Comparison of ENCODE assay signal across 8 cellular contexts in the genomic region with DNA sequence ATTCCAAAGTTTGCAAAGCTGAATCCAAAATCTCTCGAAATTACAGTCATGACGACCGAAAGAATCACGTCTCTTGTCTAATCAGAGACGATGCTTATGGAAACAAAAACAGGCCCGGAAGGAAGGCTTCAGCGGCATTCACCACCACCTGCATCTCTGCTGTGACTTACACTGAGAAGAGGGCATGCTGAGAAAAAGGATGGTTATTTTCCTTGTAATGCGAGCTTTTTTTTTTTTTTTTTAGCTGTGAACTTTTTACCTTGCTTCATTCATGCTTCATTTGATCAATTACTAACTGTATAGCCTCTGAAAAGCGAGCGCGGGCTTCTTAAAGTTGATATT.
DNase-seq lines count a peak whose midpoint lies in the region; ATAC-seq and TF ChIP-seq lines count a peak whose summit lies in the region.

No MANE protein-coding gene starts in this region.

- no peak overlapping the region for H3K27ac ChIP-seq in SJSA1
- peak overlapping the region; percentile 51 for H3K27ac ChIP-seq in foreskin keratinocyte
- H3K27ac ChIP-seq in skin epidermis, result peak overlapping the region in 1 of 21 experiments; percentile 61

- no peaks in the 10 kb centered on the region for H3K9me3 ChIP-seq in SJSA1 (replicated peaks)

- peak overlapping the region; percentile 79 for H3K4me3 ChIP-seq in SJSA1
- peak overlapping the region; percentile 23 to 50 (median 41) for H3K4me3 ChIP-seq in skin epidermis

- peak; percentile 14 to 71 for DNase-seq in NCI-H187 (lab: John Stamatoyannopoulos, UW)
- DNase-seq in NCI-H187 treated with DMSO at 0.1 percent for 48 hours (lab: John Stamatoyannopoulos, UW), result no peak
- no peak for DNase-seq in SJSA1 (ENCODE audit: low read depth in 1 of 2, low spot score in 2 of 2)
- DNase-seq in foreskin keratinocyte, result no peak
- no peak for DNase-seq in anterior cingulate cortex (lab: John Stamatoyannopoulos, UW)
- no peak for DNase-seq in inferior parietal cortex (ENCODE audit: extremely low spot score)

- no peak for ATAC-seq in foreskin keratinocyte
- ATAC-seq in HG03159 (IDR thresholded peaks at IDR 0.05; ENCODE audit: unreplicated experiment), result no peak

- H3K27me3 ChIP-seq in SJSA1 (replicated peaks) (no peaks in the 10 kb centered on the region), foreskin keratinocyte (no peaks in the 10 kb centered on the region)

- TF ChIP-seq CTCF in foreskin keratinocyte (conservative IDR thresholded peaks at IDR 0.05), result no peak

- H3K36me3 ChIP-seq in SJSA1, result no peaks in the 10 kb centered on the region

- H3K4me1 ChIP-seq in SJSA1 (replicated peaks) (peaks cover 33% of the 10 kb centered on the region), foreskin keratinocyte (peaks cover 12% of the 10 kb centered on the region)

Comparison
In these comparisons a context has a peak if more than half of its experiments do, and no peak if none do; other contexts are left out.
1. DNase-seq: peak in NCI-H187 (2 of 2); none in NCI-H187 treated with DMSO at 0.1 percent for 48 hours (single experiment), SJSA1 (0 of 2), foreskin keratinocyte (0 of 2), anterior cingulate cortex (0 of 58) and inferior parietal cortex (single experiment).